Comparison of ENCODE assay signal across 7 cellular contexts in genomic region chr5:89566340-89566739, GRCh38.
"Had no signal": no experiment of that assay in that cellular context is flagged by ENCODE, and none has a peak within 500 bp of the region (broad histone marks: within the 10 kb centered on the region; RNA-seq: fewer than 3 reads in every experiment).

No MANE protein-coding gene starts in this region.

- H2AFZ ChIP-seq: GM23248 had no signal

- H3K9ac ChIP-seq: GM23248 had no signal

- H3K27ac ChIP-seq: GM23248 had no signal

- DNase-seq: GM23248, GOT3, H9, HCEC 1CT, KG1 had no signal

- FAIRE-seq: H54, HTR-8/SVneo had no signal

- H3K4me3 ChIP-seq: GM23248 had no signal
